Comparison of ENCODE assay signal across 29 cellular contexts in genomic region chr22:27409299-27409698, GRCh38.
DNase-seq lines count a peak whose midpoint lies in the region; TF ChIP-seq lines count a peak whose summit lies in the region.
"Had no signal": no experiment of that assay in that cellular context is flagged by ENCODE, and none has a peak within 500 bp of the region (broad histone marks: within the 10 kb centered on the region; RNA-seq: fewer than 3 reads in every experiment).

No MANE protein-coding gene starts in this region.

- H3K9me2 ChIP-seq in OCI-LY7 (ENCODE audit: insufficient read depth, low read length): no peaks in the 10 kb centered on the region

- no peaks in the 10 kb centered on the region for H3K36me3 ChIP-seq in OCI-LY7 (ENCODE audit: insufficient read depth, low read length)
- H3K36me3 ChIP-seq: gastrocnemius medialis, thoracic aorta had no signal

- peaks cover 14% of the 10 kb centered on the region for H3K4me1 Mint-ChIP-seq in nephron
- H3K4me1 Mint-ChIP-seq: T-helper 17 cell had no signal

- DNase-seq in NCI-H146 (lab: John Stamatoyannopoulos, UW) (peak; percentile 19), NCI-H146 treated with DMSO at 0.1 percent for 48 hours (lab: John Stamatoyannopoulos, UW; ENCODE audit: unreplicated experiment) (no peak), OCI-M1 (lab: John Stamatoyannopoulos, UW) (peak; percentile 4), epithelial cell of esophagus (ENCODE audit: low read depth) (peak; percentile 29), OCI-LY7 (ENCODE audit: low spot score) (no peak), occipital lobe (lab: John Stamatoyannopoulos, UW) (no peak)
- no peak for DNase-seq in activated T-cell treated with anti-CD3 and anti-CD28 coated beads, Interleukin-2, amount 50 U/mL, for 48 hours
- DNase-seq: activated CD4-positive, alpha-beta T cell treated with anti-CD3 and anti-CD28 coated beads for 4 hours; activated gamma-delta T cell treated with Interleukin-2 at 50 U/mL for 16 hours; activated T-cell treated with anti-CD3 and anti-CD28 coated beads for 4 hours; body of pancreas; CD4-positive, alpha-beta T cell; DMS 273 treated with DMSO at 0.1 percent for 48 hours; EL; gastrocnemius medialis; left cardiac atrium; mammary epithelial cell; NCI-H2081; NCI-H345; NCI-H82; psoas muscle; T-helper 17 cell had no signal

- H3K27ac ChIP-seq in OCI-LY7 (ENCODE audit: low read depth, low read length, poor library complexity, severe bottlenecking): no peak overlapping the region
- H3K27ac ChIP-seq: 22Rv1, body of pancreas, epithelial cell of prostate, gastrocnemius medialis, psoas muscle, SK-N-MC, thoracic aorta had no signal

- H3K4me2 ChIP-seq in OCI-LY7 (ENCODE audit: low read length): no peak overlapping the region

- peaks cover 34% of the 10 kb centered on the region for H3K27me3 Mint-ChIP-seq in nephron (ENCODE audit: low read depth)
- H3K27me3 Mint-ChIP-seq: T-helper 17 cell had no signal

- H3K9me3 Mint-ChIP-seq in nephron: no peaks in the 10 kb centered on the region
- H3K9me3 Mint-ChIP-seq: CD4-positive, alpha-beta T cell had no signal

- no peaks in the 10 kb centered on the region for H3K36me3 Mint-ChIP-seq in nephron (ENCODE audit: low read depth)

- H3K4me3 ChIP-seq in epithelial cell of esophagus (ENCODE audit: low read length): no peak overlapping the region
- no peak overlapping the region for H3K4me3 ChIP-seq in OCI-LY7 (ENCODE audit: low read depth, low read length, poor library complexity, severe bottlenecking)
- H3K4me3 ChIP-seq: body of pancreas, gastrocnemius medialis, K562, psoas muscle, SK-N-MC, thoracic aorta had no signal

- peak overlapping the region in 2 of 3 experiments; percentile 20 to 45 for H3K27ac Mint-ChIP-seq in nephron
- H3K27ac Mint-ChIP-seq: CD4-positive, alpha-beta T cell; stimulated activated naive CD8-positive, alpha-beta T cell treated with anti-CD3 and anti-CD28 coated beads, Interleukin-15, Interleukin-2, amounts not matched to agents 100 ng/mL and 50 ng/mL, for 24 hours; T-helper 17 cell had no signal

- H2AFZ ChIP-seq in OCI-LY7 (ENCODE audit: low read length): no peak overlapping the region

- H4K20me1 ChIP-seq in OCI-LY7 (ENCODE audit: insufficient read depth, low read length): no peaks in the 10 kb centered on the region

- no peaks in the 10 kb centered on the region for H3K4me1 ChIP-seq in OCI-LY7 (ENCODE audit: insufficient read depth, low read length, poor library complexity, severe bottlenecking)
- H3K4me1 ChIP-seq: gastrocnemius medialis, psoas muscle had no signal

- intact Hi-C loops in OCI-LY7 (cut with micrococcal nuclease; ENCODE audit: unreplicated experiment): loop anchor here (5.0 to 10.0 kb wide), 2 partner anchors 386 to 598 kb away; no protein-coding TSS in a partner anchor

- H3K79me2 ChIP-seq in OCI-LY7 (ENCODE audit: insufficient read depth, low read depth, low read length): no peaks in the 10 kb centered on the region

- no peaks in the 10 kb centered on the region for H3K9me3 ChIP-seq in OCI-LY7 (ENCODE audit: low read length)
- H3K9me3 ChIP-seq: body of pancreas, gastrocnemius medialis, psoas muscle, thoracic aorta had no signal

- peak; percentile 34 for TF ChIP-seq CTCF in epithelial cell of esophagus (IDR thresholded peaks at IDR 0.05; ENCODE audit: insufficient read depth, low read depth, low read length, missing control alignments)
- no peak for TF ChIP-seq CTCF in nephron (IDR thresholded peaks at IDR 0.05; ENCODE audit: unreplicated experiment in 3 of 3)
- no peak for TF ChIP-seq CTCF in OCI-LY7 (conservative IDR thresholded peaks at IDR 0.05; ENCODE audit: low read length)

- CTCF ChIA-PET in OCI-LY7 (lab: Charles Lee; ENCODE audit: unreplicated experiment): interaction anchor here (0.6 kb wide), 2 partner anchors 8 to 166 kb away, joined by 3 to 4 read pairs; no protein-coding TSS in a partner anchor

- POLR2A ChIA-PET in OCI-LY7 (lab: Charles Lee): interaction anchor here (0.6 kb wide), 2 partner anchors 9 to 523 kb away, joined by 3 read pairs; no protein-coding TSS in a partner anchor

- H3K4me3 Mint-ChIP-seq in nephron: no peak overlapping the region
- H3K4me3 Mint-ChIP-seq: CD4-positive, alpha-beta T cell; stimulated activated naive CD8-positive, alpha-beta T cell treated with anti-CD3 and anti-CD28 coated beads, Interleukin-15, Interleukin-2, amounts not matched to agents 100 ng/mL and 50 ng/mL, for 24 hours; T-helper 17 cell had no signal

- BruUV-seq in OCI-LY7 (replicated peaks; lab: Mats Ljungman, UMichigan): no TSS peak

Comparison
In these comparisons a context has a peak if more than half of its experiments do, and no peak if none do; other contexts are left out.
1. DNase-seq: peak in NCI-H146 (single experiment), OCI-M1 (single experiment) and epithelial cell of esophagus (single experiment); none in NCI-H146 treated with DMSO at 0.1 percent for 48 hours (single experiment), activated T-cell treated with anti-CD3 and anti-CD28 coated beads, Interleukin-2, amount 50 U/mL, for 48 hours (0 of 2), OCI-LY7 (single experiment) and occipital lobe (single experiment).